Comparison of ENCODE assay signal across 8 cellular contexts in the genomic region with DNA sequence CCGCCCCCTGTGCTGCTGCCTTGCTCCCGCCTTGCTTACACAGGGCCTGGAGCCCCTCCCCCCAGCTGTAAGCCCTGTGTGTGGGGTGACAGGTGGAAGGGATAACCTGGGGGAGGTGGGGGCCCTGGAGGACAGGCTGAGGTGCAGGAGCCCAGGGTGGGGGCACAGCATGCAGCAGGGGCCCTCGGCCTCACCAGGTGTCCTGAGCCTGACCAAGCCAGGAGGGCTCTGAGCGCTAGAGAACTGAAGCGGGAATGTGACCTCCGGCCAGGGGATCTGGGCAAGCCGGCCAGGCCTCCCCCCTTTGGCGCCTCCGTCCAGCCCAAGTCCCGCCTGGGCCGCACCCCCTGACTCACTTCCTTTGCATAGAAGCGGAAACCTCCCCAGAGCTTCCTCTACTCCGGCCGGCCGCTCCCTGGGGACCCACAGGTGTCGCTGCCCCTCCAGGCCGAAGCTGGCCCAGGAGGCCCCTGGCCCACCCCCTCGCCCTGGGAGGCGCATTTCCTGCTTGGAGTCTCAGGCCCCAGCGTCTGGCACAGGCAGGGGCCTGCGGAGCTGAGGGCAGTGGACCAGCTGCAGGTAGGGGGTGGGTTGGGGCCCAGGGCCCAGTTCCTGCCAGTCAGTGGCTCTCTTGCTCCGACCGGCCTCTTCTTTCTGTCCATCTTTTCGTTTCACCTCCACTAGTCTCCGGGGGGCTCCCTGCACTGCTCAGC. TPM values are rescaled to one million over a fixed set of nuclear protein-coding genes. Genes with fewer than 3 reads are reported as not detected.
DNase-seq lines count a peak whose midpoint lies in the region; ATAC-seq and TF ChIP-seq lines count a peak whose summit lies in the region.

A gene (plus strand): TSS at position 398 of the 713 bp plus-strand sequence. CDS start 964 bp downstream, outside the sequence.

- no TSS peak for BruUV-seq in IMR-90 (replicated peaks; lab: Mats Ljungman, UMichigan)

- peaks cover 33% of the 10 kb centered on the region for H3K36me3 ChIP-seq in IMR-90 (ENCODE audit: control insufficient read depth, insufficient read depth, low read length)

- H2BK15ac ChIP-seq in IMR-90 (ENCODE audit: low read depth, low read length): peak within 1 kb of the TSS; percentile 40; the same call in 1 of the 3 replicates

- H2BK20ac ChIP-seq in IMR-90 (ENCODE audit: low read depth, low read length): no peak within 1 kb of the TSS; the same call in 1 of the 2 replicates

- peak within 1 kb of the TSS; percentile 79 for H3K9ac ChIP-seq in IMR-90 (ENCODE audit: low read depth, low read length)

- CTCF ChIA-PET in GM10248 (lab: Yijun Ruan, JAX) (interaction anchor here (0.7 to 2.4 kb wide), 7 partner anchors 8 to 209 kb away, joined by 3 to 11 read pairs (median 4); a partner anchor contains a TSS), IMR-90 (lab: Yijun Ruan, JAX) (no interaction called here)
- CTCF ChIA-PET in activated CD8-positive, alpha-beta T cell treated with anti-CD3 and anti-CD28 coated beads for 36 hours (lab: Charles Lee): interaction anchor here (1.9 kb wide), 1 partner anchor 146 kb away, joined by 4 read pairs; a partner anchor contains a TSS

- peak within 1 kb of the TSS; percentile 55 for H3K27ac Mint-ChIP-seq in activated CD8-positive, alpha-beta T cell treated with anti-CD3 and anti-CD28 coated beads for 36 hours
- no peak within 1 kb of the TSS for H3K27ac Mint-ChIP-seq in neural crest cell (ENCODE audit: unreplicated experiment)

- peak within 1 kb of the TSS; percentile 73 for H4K91ac ChIP-seq in IMR-90 (ENCODE audit: insufficient read depth, low read depth, low read length)

- peaks cover 3 to 63% of the 10 kb centered on the region in 2 experiments for H3K79me1 ChIP-seq in IMR-90 (ENCODE audit: low read depth in 1 of 2, low read length in 2 of 2)

- peaks cover 34% of the 10 kb centered on the region for H4K20me1 ChIP-seq in IMR-90 (ENCODE audit: insufficient read depth, low read length)

- peak within 1 kb of the TSS; percentile 71 for H2BK5ac ChIP-seq in IMR-90 (ENCODE audit: low read depth, low read length, poor library complexity, severe bottlenecking)

- peak; percentile 93 for DNase-seq in GM10248 (ENCODE audit: extremely low spot score)
- peak; percentile 86 for DNase-seq in IMR-90
- DNase-seq in activated CD8-positive, alpha-beta T cell treated with anti-CD3 and anti-CD28 coated beads for 36 hours: peak; percentile 72
- DNase-seq in foreskin keratinocyte: peak in 1 of 2 donors; percentile 65
- no peak for DNase-seq in neural crest cell (ENCODE audit: low read depth, low spot score)
- DNase-seq in NCI-H1930 (lab: John Stamatoyannopoulos, UW): no peak
- DNase-seq in NCI-H526 treated with DMSO at 0.1 percent for 48 hours (lab: John Stamatoyannopoulos, UW): no peak

- peak within 1 kb of the TSS; percentile 8; the same call in 1 of the 2 replicates for H3K18ac ChIP-seq in IMR-90 (ENCODE audit: low read depth, low read length)

- H3K4me1 ChIP-seq in IMR-90 (ENCODE audit: control insufficient read depth, insufficient read depth, low read length): peaks cover 21% of the 10 kb centered on the region
- H3K4me1 ChIP-seq in foreskin keratinocyte: peaks cover 6% of the 10 kb centered on the region

- in situ Hi-C loops in IMR-90 (cut with MboI; ENCODE audit: low sequenced_read_pairs): no loop called here

- H3K14ac ChIP-seq in IMR-90 (replicated peaks; ENCODE audit: low read depth, low read length): peak within 1 kb of the TSS; percentile 58

- peak; percentile 78 for ATAC-seq in GM21447 (IDR thresholded peaks at IDR 0.05; ENCODE audit: unreplicated experiment)
- peak; percentile 84 for ATAC-seq in IMR-90 (ENCODE audit: low read depth)
- ATAC-seq in activated CD8-positive, alpha-beta T cell treated with anti-CD3 and anti-CD28 coated beads for 36 hours: peak; percentile 77
- ATAC-seq in foreskin keratinocyte: peak; percentile 53

- peak within 1 kb of the TSS; percentile 72 for H3K4me3 Mint-ChIP-seq in activated CD8-positive, alpha-beta T cell treated with anti-CD3 and anti-CD28 coated beads for 36 hours
- H3K4me3 Mint-ChIP-seq in neural crest cell: peak within 1 kb of the TSS; percentile 65

- peaks cover 11% of the 10 kb centered on the region for H3K4me1 Mint-ChIP-seq in activated CD8-positive, alpha-beta T cell treated with anti-CD3 and anti-CD28 coated beads for 36 hours (ENCODE audit: low read depth)
- peaks cover 10% of the 10 kb centered on the region for H3K4me1 Mint-ChIP-seq in neural crest cell

- WGBS in IMR-90 (ENCODE audit: extremely low coverage in 2 of 2, insufficient read length in 1 of 2), 2 experiments: 0% methylated on average over 8 of the region's 25 CpGs; no CpG with 5 or more reads in 1 of the 2 experiments

- peak within 1 kb of the TSS; percentile 77 for H3K4me2 ChIP-seq in IMR-90 (ENCODE audit: low read depth, low read length)

- H4K8ac ChIP-seq in IMR-90 (ENCODE audit: low read depth in 2 of 2, low read length in 2 of 2): peak within 1 kb of the TSS; percentile 86

- peak within 1 kb of the TSS; percentile 36 for H4K5ac ChIP-seq in IMR-90 (ENCODE audit: low read depth, low read length)

- peak; percentile 65; the same call in 1 of the 2 replicates for TF ChIP-seq POLR2A in IMR-90 (IDR thresholded peaks at IDR 0.05; ENCODE audit: low read depth, low read length)

- peak within 1 kb of the TSS; percentile 27 for H3K56ac ChIP-seq in IMR-90 (ENCODE audit: extremely low read depth, insufficient read depth, low read length)

- H2AFZ ChIP-seq in IMR-90 (replicated peaks; ENCODE audit: low read length, poor library complexity): peak within 1 kb of the TSS; percentile 88

- H2AK9ac ChIP-seq in IMR-90 (replicated peaks; ENCODE audit: low read depth, low read length, poor library complexity): peak within 1 kb of the TSS; percentile 99

- peaks cover 8% of the 10 kb centered on the region for H3K27me3 Mint-ChIP-seq in activated CD8-positive, alpha-beta T cell treated with anti-CD3 and anti-CD28 coated beads for 36 hours
- peaks cover 6% of the 10 kb centered on the region for H3K27me3 Mint-ChIP-seq in neural crest cell (ENCODE audit: low read depth)

- TF ChIP-seq CTCF in GM10248 (IDR thresholded peaks at IDR 0.05; ENCODE audit: control extremely low read depth, extremely low read depth, low read depth, missing control alignments): peak; percentile 37
- peak; percentile 31; the same call in 1 of the 2 replicates for TF ChIP-seq CTCF in IMR-90 (conservative IDR thresholded peaks at IDR 0.05; ENCODE audit: low read depth, low read length)
- TF ChIP-seq CTCF in activated CD8-positive, alpha-beta T cell treated with anti-CD3 and anti-CD28 coated beads for 36 hours (IDR thresholded peaks at IDR 0.05): no peak
- peak; percentile 49 for TF ChIP-seq CTCF in foreskin keratinocyte (conservative IDR thresholded peaks at IDR 0.05)
- TF ChIP-seq CTCF in neural crest cell (conservative IDR thresholded peaks at IDR 0.05): no peak

- H3K27ac ChIP-seq in IMR-90 (ENCODE audit: insufficient read depth, low read length): peak within 1 kb of the TSS; percentile 81
- H3K27ac ChIP-seq in foreskin keratinocyte: peak within 1 kb of the TSS; percentile 12

- TF ChIP-seq RAD21 in IMR-90 (IDR thresholded peaks at IDR 0.05; ENCODE audit: low read length): no peak

- peak within 1 kb of the TSS; percentile 91 for H2AK5ac ChIP-seq in IMR-90 (ENCODE audit: low read depth, low read length)

- dilution Hi-C loops in IMR-90 (cut with HindIII; ENCODE audit: low sequenced_read_pairs, unreplicated experiment): no loop called here

- H3K27me3 ChIP-seq in IMR-90 (ENCODE audit: control insufficient read depth, insufficient read depth, low read length): no peaks in the 10 kb centered on the region
- H3K27me3 ChIP-seq in foreskin keratinocyte: no peaks in the 10 kb centered on the region

- no peaks in the 10 kb centered on the region for H3K9me3 Mint-ChIP-seq in activated CD8-positive, alpha-beta T cell treated with anti-CD3 and anti-CD28 coated beads for 36 hours
- no peaks in the 10 kb centered on the region for H3K9me3 Mint-ChIP-seq in neural crest cell

- H3K9me1 ChIP-seq in IMR-90 (ENCODE audit: insufficient read depth, low read length): no peaks in the 10 kb centered on the region

- H3K4ac ChIP-seq in IMR-90 (ENCODE audit: low read depth, low read length): peak within 1 kb of the TSS; percentile 88

- H3K36me3 Mint-ChIP-seq in activated CD8-positive, alpha-beta T cell treated with anti-CD3 and anti-CD28 coated beads for 36 hours (ENCODE audit: low read depth): peaks cover 7% of the 10 kb centered on the region
- H3K36me3 Mint-ChIP-seq in neural crest cell (ENCODE audit: low read depth): no peaks in the 10 kb centered on the region

- H2BK120ac ChIP-seq in IMR-90 (ENCODE audit: low read depth, low read length): peak within 1 kb of the TSS; percentile 66

- peak within 1 kb of the TSS; percentile 59; the same call in 1 of the 2 replicates for H3K23ac ChIP-seq in IMR-90 (ENCODE audit: low read depth, low read length)

- H3K4me3 ChIP-seq in IMR-90 (ENCODE audit: insufficient read depth, low read depth, low read length): peak within 1 kb of the TSS; percentile 80

- intact Hi-C loops in IMR-90 (cut with micrococcal nuclease): no loop called here
- intact Hi-C loops in activated CD8-positive, alpha-beta T cell treated with anti-CD3 and anti-CD28 coated beads for 36 hours (cut with micrococcal nuclease): no loop called here

- H3K9me3 ChIP-seq in IMR-90 (ENCODE audit: control insufficient read depth, insufficient read depth, low read length): no peaks in the 10 kb centered on the region

- POLR2A ChIA-PET in GM10248 (lab: Yijun Ruan, JAX): interaction anchor here (0.6 to 2.0 kb wide), 6 partner anchors 10 to 346 kb away, joined by 3 to 7 read pairs (median 4); a partner anchor contains a TSS
- POLR2A ChIA-PET in IMR-90 (lab: Charles Lee; ENCODE audit: unreplicated experiment): interaction anchor here (0.5 kb wide), 1 partner anchor 10 kb away, joined by 5 read pairs; no protein-coding TSS in a partner anchor
- POLR2A ChIA-PET in activated CD8-positive, alpha-beta T cell treated with anti-CD3 and anti-CD28 coated beads for 36 hours (lab: Charles Lee): interaction anchor here (0.8 to 1.6 kb wide), 5 partner anchors 9 to 35 kb away, joined by 3 to 7 read pairs (median 3); a partner anchor contains a TSS

TF ChIP-seq in IMR-90, 13 proteins besides CTCF, POLR2A, EP300 and RAD21 (continues in another document):
- TF ChIP-seq CHD1 (IDR thresholded peaks at IDR 0.05; ENCODE audit: low read depth, low read length) (no peak), RCOR1 (IDR thresholded peaks at IDR 0.05; ENCODE audit: insufficient replicate concordance, low read length) (no peak), CEBPB (IDR thresholded peaks at IDR 0.05; ENCODE audit: low read depth, low read length) (no peak), NFE2L2 (IDR thresholded peaks at IDR 0.05; ENCODE audit: low read depth, low read length) (no peak), FOS (IDR thresholded peaks at IDR 0.05; ENCODE audit: low read depth, low read length) (peak; percentile 14; the same call in 1 of the 2 replicates)

RNA-seq across cellular contexts. Expression of the gene that starts here (rescaled TPM):
- 9.7 and 11.4 TPM in 2 replicates for total RNA-seq in IMR-90 (2012; rRNA removed)
- polyA plus RNA-seq in IMR-90 (2012; rRNA removed): 22.9 and 28.4 TPM in 2 replicates
- 17.3 and 37.9 TPM in 2 replicates for polyA plus RNA-seq in IMR-90 (2012; cell fraction: cytosol; rRNA removed)
- 14.3 and 42.3 TPM in 2 replicates for polyA plus RNA-seq in IMR-90 (2012; cell fraction: nucleus; rRNA removed; ENCODE audit: low replicate concordance)
- 1 to 10 TPM; 2.9 to 3.0 TPM for total RNA-seq in activated CD8-positive, alpha-beta T cell treated with anti-CD3 and anti-CD28 coated beads for 36 hours
- total RNA-seq in foreskin keratinocyte: 15.8 and 19.9 TPM in 2 replicates
- polyA plus RNA-seq in foreskin keratinocyte: 11.8 and 15.7 TPM in 2 replicates
- total RNA-seq in neural crest cell: 0.75 and 0.86 TPM in 2 replicates

Comparison
In these comparisons a context has a peak if more than half of its experiments do, and no peak if none do; other contexts are left out.
1. DNase-seq: peak in GM10248 (single experiment), IMR-90 (single experiment) and activated CD8-positive, alpha-beta T cell treated with anti-CD3 and anti-CD28 coated beads for 36 hours (single experiment); none in neural crest cell (single experiment), NCI-H1930 (0 of 2) and NCI-H526 treated with DMSO at 0.1 percent for 48 hours (single experiment).
2. CTCF ChIP-seq: peak in GM10248 (single experiment), IMR-90 (single experiment) and foreskin keratinocyte (single experiment); none in activated CD8-positive, alpha-beta T cell treated with anti-CD3 and anti-CD28 coated beads for 36 hours (single experiment) and neural crest cell (single experiment).
3. Peak in every context shown above with its lines, with median percentiles within 50 percentile points of each other: ATAC-seq.